20 cellular contexts compared by ENCODE assay signal in the genomic region with DNA sequence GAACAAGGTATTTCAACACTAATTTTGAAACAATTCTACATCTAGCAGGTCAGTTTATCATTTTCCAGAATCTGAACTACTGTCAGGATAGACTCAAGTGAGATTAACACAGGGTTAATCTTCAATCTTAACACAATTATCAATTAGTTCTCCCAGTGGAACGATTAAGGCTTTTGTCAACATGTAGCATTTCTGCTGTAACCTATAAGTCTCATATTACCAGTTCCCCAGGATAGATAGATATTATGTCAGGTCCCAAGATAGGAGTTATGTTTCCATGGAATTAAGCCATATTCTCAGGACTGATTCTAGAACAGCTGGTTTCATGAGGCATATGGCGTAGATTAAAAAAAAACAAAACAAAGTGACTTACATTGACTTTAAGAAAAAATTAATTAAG. TPM values are rescaled to one million over a fixed set of nuclear protein-coding genes. Genes with fewer than 3 reads are reported as not detected.
DNase-seq lines count a peak whose midpoint lies in the region; ATAC-seq, FAIRE-seq and TF ChIP-seq lines count a peak whose summit lies in the region.
"Had no signal": no experiment of that assay in that cellular context is flagged by ENCODE, and none has a peak within 500 bp of the region (broad histone marks: within the 10 kb centered on the region; RNA-seq: fewer than 3 reads in every experiment).

No MANE protein-coding gene starts in this region.

- TF ChIP-seq EP300 in A549 (IDR thresholded peaks at IDR 0.05): no peak

- BruUV-seq in Caco-2 (replicated peaks; lab: Mats Ljungman, UMichigan): no TSS peak

- H3K9me3 ChIP-seq in A549 (no peaks in the 10 kb centered on the region), adipocyte (ENCODE audit: control insufficient read depth, low read length) (no peaks in the 10 kb centered on the region), Caco-2 (no peaks in the 10 kb centered on the region)
- H3K9me3 ChIP-seq: BE2C had no signal

- intact Hi-C loops in Caco-2 (cut with micrococcal nuclease; ENCODE audit: unreplicated experiment): no loop called here

- ATAC-seq in A549 (no peak), HG03175 (IDR thresholded peaks at IDR 0.05; ENCODE audit: unreplicated experiment) (no peak)
- ATAC-seq: HCT116, T-helper 17 cell had no signal

- DNase-seq in A549 (ENCODE audit: low read depth in 1 of 2, low spot score in 1 of 2): no peak
- peak; percentile 71 for DNase-seq in DMS 273 (lab: John Stamatoyannopoulos, UW; ENCODE audit: unreplicated experiment)
- peak; percentile 97 for DNase-seq in NCI-H524 treated with DMSO at 0.1 percent for 48 hours (lab: John Stamatoyannopoulos, UW)
- DNase-seq in adipocyte (ENCODE audit: low read depth): no peak
- no peak for DNase-seq in GDM1 (lab: John Stamatoyannopoulos, UW)
- DNase-seq in Caco-2: no peak
- DNase-seq: BE2C, Karpas-422, MV-4-11, NCI-H187, NCI-H446 treated with DMSO at 0.1 percent for 48 hours, NCI-H748 treated with DMSO at 0.1 percent for 48 hours, Right ventricle myocardium superior, SW 1271, T-helper 17 cell had no signal

- FAIRE-seq in A549 (lab: Jason Lieb, UNC): peak; percentile 39
- FAIRE-seq: G401.6, GM18507, H1 had no signal

- H3K4me1 Mint-ChIP-seq in Caco-2 (ENCODE audit: low read depth, unreplicated experiment): no peaks in the 10 kb centered on the region

- H3K4me3 ChIP-seq in A549: no peak overlapping the region
- no peak overlapping the region for H3K4me3 ChIP-seq in adipocyte (ENCODE audit: low read length)
- no peak overlapping the region for H3K4me3 ChIP-seq in Caco-2 (ENCODE audit: low read depth, low read length)

- CTCF ChIA-PET in A549 (lab: Yijun Ruan, JAX) (interaction anchor here (0.8 to 1.7 kb wide), 3 partner anchors 16 to 177 kb away, joined by 4 read pairs; no protein-coding TSS in a partner anchor), Caco-2 (lab: Charles Lee) (no interaction called here)

- H3K36me3 Mint-ChIP-seq in Caco-2 (ENCODE audit: insufficient read depth, unreplicated experiment): peaks cover 51% of the 10 kb centered on the region

- no peak overlapping the region for H3K4me2 ChIP-seq in A549

- H3K4me3 Mint-ChIP-seq in Caco-2 (ENCODE audit: unreplicated experiment): no peak overlapping the region
- H3K4me3 Mint-ChIP-seq: T-helper 17 cell had no signal

- H3K27me3 Mint-ChIP-seq in Caco-2 (ENCODE audit: insufficient read depth, unreplicated experiment): no peaks in the 10 kb centered on the region
- H3K27me3 Mint-ChIP-seq: T-helper 17 cell had no signal

- POLR2A ChIA-PET in A549 (lab: Yijun Ruan, JAX) (no interaction called here), Caco-2 (lab: Charles Lee) (interaction anchor here (0.7 kb wide), 1 partner anchor 127 kb away, joined by 3 read pairs; a partner anchor contains a TSS)

- peaks cover 5% of the 10 kb centered on the region; the same call in 1 of the 3 replicates for H3K4me1 ChIP-seq in A549
- peaks cover 22% of the 10 kb centered on the region for H3K4me1 ChIP-seq in adipocyte (ENCODE audit: control insufficient read depth, insufficient read depth, low read length)
- H3K4me1 ChIP-seq in Caco-2: no peaks in the 10 kb centered on the region
- H3K4me1 ChIP-seq: BE2C had no signal

- H3K9me3 Mint-ChIP-seq in Caco-2 (ENCODE audit: unreplicated experiment): no peaks in the 10 kb centered on the region

- TF ChIP-seq CTCF in A549 (IDR thresholded peaks at IDR 0.05) (no peak), Caco-2 (IDR thresholded peaks at IDR 0.05; ENCODE audit: insufficient read depth in 1 of 2, low read depth in 1 of 2, low read length in 1 of 2, severe bottlenecking in 1 of 2, unreplicated experiment in 1 of 2) (no peak)

- TF ChIP-seq POLR2A in A549 (IDR thresholded peaks at IDR 0.05; ENCODE audit: low read length): no peak

- H3K27me3 ChIP-seq in adipocyte (replicated peaks; ENCODE audit: control insufficient read depth, insufficient read depth, low read length) (no peaks in the 10 kb centered on the region), Caco-2 (replicated peaks; ENCODE audit: control insufficient read depth, insufficient read depth, low read length) (no peaks in the 10 kb centered on the region)
- H3K27me3 ChIP-seq: BE2C had no signal

- 67% methylated on average over 2 of the region's 2 CpGs for WGBS in A549 (ENCODE audit: missing lambda C conversion rate)

- H3K9ac ChIP-seq in adipocyte (ENCODE audit: low read length): peak overlapping the region; percentile 9

- H3K27ac ChIP-seq in A549: no peak overlapping the region

- no peak for TF ChIP-seq RAD21 in A549 (conservative IDR thresholded peaks at IDR 0.05 in 1 of 2, IDR thresholded peaks at IDR 0.05 in 1 of 2)

- H3K36me3 ChIP-seq in adipocyte (ENCODE audit: control insufficient read depth, insufficient read depth, low read length, severe bottlenecking) (peaks cover 77% of the 10 kb centered on the region), Caco-2 (ENCODE audit: control insufficient read depth, insufficient read depth, low read length) (no peaks in the 10 kb centered on the region; the same call in none of the 2 replicates)

- H3K27ac Mint-ChIP-seq in Caco-2 (ENCODE audit: unreplicated experiment): no peak overlapping the region
- H3K27ac Mint-ChIP-seq: T-helper 17 cell had no signal

TF ChIP-seq in A549, 52 proteins besides CTCF, POLR2A, EP300 and RAD21:
- TF ChIP-seq, protein P1, sequence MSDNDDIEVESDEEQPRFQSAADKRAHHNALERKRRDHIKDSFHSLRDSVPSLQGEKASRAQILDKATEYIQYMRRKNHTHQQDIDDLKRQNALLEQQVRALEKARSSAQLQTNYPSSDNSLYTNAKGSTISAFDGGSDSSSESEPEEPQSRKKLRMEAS (IDR thresholded peaks at IDR 0.05): no peak
- no peak for TF ChIP-seq ZSCAN20 (CRISPR knock-in tag; IDR thresholded peaks at IDR 0.05)
- no peak for TF ChIP-seq ZNF302 (CRISPR knock-in tag; IDR thresholded peaks at IDR 0.05)
- TF ChIP-seq CEBPB (IDR thresholded peaks at IDR 0.05): no peak
- TF ChIP-seq ZFP36 (IDR thresholded peaks at IDR 0.05; ENCODE audit: borderline replicate concordance, partially characterized antibody): no peak
- TF ChIP-seq EHF (CRISPR knock-in tag; IDR thresholded peaks at IDR 0.05): no peak
- no peak for TF ChIP-seq JUN (IDR thresholded peaks at IDR 0.05)
- TF ChIP-seq KDM5A (IDR thresholded peaks at IDR 0.05): no peak
- TF ChIP-seq SMC3 (IDR thresholded peaks at IDR 0.05): no peak
- no peak for TF ChIP-seq ZC3H11A (IDR thresholded peaks at IDR 0.05)
- TF ChIP-seq JUNB (IDR thresholded peaks at IDR 0.05): no peak
- TF ChIP-seq HDAC2 (IDR thresholded peaks at IDR 0.05): no peak
- TF ChIP-seq HOXB5 (CRISPR knock-in tag; IDR thresholded peaks at IDR 0.05): no peak
- TF ChIP-seq SREBF2 (IDR thresholded peaks at IDR 0.05): no peak
- no peak for TF ChIP-seq TFCP2L1 (CRISPR knock-in tag; IDR thresholded peaks at IDR 0.05)
- TF ChIP-seq ESRRA (IDR thresholded peaks at IDR 0.05; ENCODE audit: borderline replicate concordance, low read length): no peak
- no peak for TF ChIP-seq FOSL2 (IDR thresholded peaks at IDR 0.05)
- no peak for TF ChIP-seq FOSL2 (CRISPR knock-in tag; IDR thresholded peaks at IDR 0.05)
- TF ChIP-seq CHD4 (IDR thresholded peaks at IDR 0.05; ENCODE audit: borderline replicate concordance): no peak
- TF ChIP-seq HOXB13 (CRISPR knock-in tag; IDR thresholded peaks at IDR 0.05; ENCODE audit: low read depth): no peak
- no peak for TF ChIP-seq RFX5 (IDR thresholded peaks at IDR 0.05)

RNA-seq across cellular contexts. Expression of a gene that starts 4.4 kb away (rescaled TPM):
- polyA plus RNA-seq in A549 (2011; rRNA removed): 7.9 and 8.5 TPM in 2 replicates
- polyA plus RNA-seq in A549 (2012; cell fraction: cytosol; rRNA removed): 20.6 and 24.2 TPM in 2 replicates
- 113 and 149 TPM in 2 replicates for polyA plus RNA-seq in A549 (2012; cell fraction: nucleus; rRNA removed)
- 14.6 to 17.8 TPM (median 17.3 TPM) in 3 replicates for polyA plus RNA-seq in A549 (2017; fragmentation: RNase III; extraction: RNeasy Plus Mini Kit Qiagen cat#74134 plus additional on column Dnase treatment)
- 14.7 and 15.0 TPM in 2 replicates for polyA minus RNA-seq in A549 (2011; rRNA and poly(A)+ RNA removed)
- total RNA-seq in Caco-2 (2022): 13.9 and 14.1 TPM in 2 replicates

RNA-seq across cellular contexts. Expression of a gene that starts 33.8 kb away (rescaled TPM):
- polyA plus RNA-seq in A549 (2011; rRNA removed): 31.1 and 34.3 TPM in 2 replicates
- polyA plus RNA-seq in A549 (2012; cell fraction: cytosol; rRNA removed): 10.4 and 14.4 TPM in 2 replicates
- 14.9 and 17.1 TPM in 2 replicates for polyA plus RNA-seq in A549 (2012; cell fraction: nucleus; rRNA removed)
- polyA plus RNA-seq in A549 (2017; fragmentation: RNase III; extraction: RNeasy Plus Mini Kit Qiagen cat#74134 plus additional on column Dnase treatment): 16.0 to 17.9 TPM (median 17.2 TPM) in 3 replicates
- polyA minus RNA-seq in A549 (2011; rRNA and poly(A)+ RNA removed): 101 and 107 TPM in 2 replicates
- total RNA-seq in Caco-2 (2022): 43.7 and 48.3 TPM in 2 replicates

RNA-seq across cellular contexts. Expression of a gene that starts 33.8 kb away (rescaled TPM):
- polyA plus RNA-seq in A549 (2011; rRNA removed): 11.8 TPM in 2 replicates
- 22.1 and 25.8 TPM in 2 replicates for polyA plus RNA-seq in A549 (2012; cell fraction: cytosol; rRNA removed)
- polyA plus RNA-seq in A549 (2012; cell fraction: nucleus; rRNA removed): 45.2 and 46.8 TPM in 2 replicates
- 15.7 to 16.7 TPM (median 15.9 TPM) in 3 replicates for polyA plus RNA-seq in A549 (2017; fragmentation: RNase III; extraction: RNeasy Plus Mini Kit Qiagen cat#74134 plus additional on column Dnase treatment)
- 12.9 and 14.4 TPM in 2 replicates for polyA minus RNA-seq in A549 (2011; rRNA and poly(A)+ RNA removed)
- 19.1 and 20.3 TPM in 2 replicates for total RNA-seq in Caco-2 (2022)

RNA-seq across cellular contexts. Expression of a gene that starts 40.5 kb away (rescaled TPM):
- 43.4 and 53.5 TPM in 2 replicates for polyA plus RNA-seq in A549 (2011; rRNA removed)
- 126 and 151 TPM in 2 replicates for polyA plus RNA-seq in A549 (2012; cell fraction: cytosol; rRNA removed)
- polyA plus RNA-seq in A549 (2012; cell fraction: nucleus; rRNA removed): 315 and 362 TPM in 2 replicates
- 102 to 105 TPM (median 104 TPM) in 3 replicates for polyA plus RNA-seq in A549 (2017; fragmentation: RNase III; extraction: RNeasy Plus Mini Kit Qiagen cat#74134 plus additional on column Dnase treatment)
- 63.6 and 110 TPM in 2 replicates for polyA minus RNA-seq in A549 (2011; rRNA and poly(A)+ RNA removed)
- total RNA-seq in Caco-2 (2022): 157 and 163 TPM in 2 replicates

RNA-seq across cellular contexts. Expression of a gene that starts 48.5 kb away (rescaled TPM):
- polyA plus RNA-seq in A549 (2011; rRNA removed) (13.5 and 17.4 TPM in 2 replicates), A549 (2017; fragmentation: RNase III; extraction: RNeasy Plus Mini Kit Qiagen cat#74134 plus additional on column Dnase treatment) (26.2 to 30.2 TPM (median 30.1 TPM) in 3 replicates)
- polyA plus RNA-seq in A549 (2012; cell fraction: cytosol; rRNA removed): 17.8 and 28.0 TPM in 2 replicates
- polyA plus RNA-seq in A549 (2012; cell fraction: nucleus; rRNA removed): 46.1 and 47.2 TPM in 2 replicates
- polyA minus RNA-seq in A549 (2011; rRNA and poly(A)+ RNA removed): 12.7 and 16.0 TPM in 2 replicates
- total RNA-seq in Caco-2 (2022): 23.1 and 25.2 TPM in 2 replicates

Comparison
In these comparisons a context has a peak if more than half of its experiments do, and no peak if none do; other contexts are left out.
1. DNase-seq: peak in DMS 273 (single experiment) and NCI-H524 treated with DMSO at 0.1 percent for 48 hours (single experiment); none in A549 (0 of 2), adipocyte (single experiment), GDM1 (single experiment) and Caco-2 (0 of 2).